In genomic region chr15:100732359-100733055, GRCh38 we compare ENCODE assay signal across 16 cellular contexts.
DNase-seq lines count a peak whose midpoint lies in the region; ATAC-seq and TF ChIP-seq lines count a peak whose summit lies in the region.
"Had no signal": no experiment of that assay in that cellular context is flagged by ENCODE, and none has a peak within 500 bp of the region (broad histone marks: within the 10 kb centered on the region; RNA-seq: fewer than 3 reads in every experiment).

No MANE protein-coding gene starts in this region.

- ATAC-seq in WTC11 (no peak), HG03342 (IDR thresholded peaks at IDR 0.05; ENCODE audit: unreplicated experiment) (no peak)
- ATAC-seq: activated CD4-positive, alpha-beta T cell treated with anti-CD3 and anti-CD28 coated beads for 36 hours had no signal

- peaks cover 10 to 12% of the 10 kb centered on the region in 2 donors for H3K4me1 ChIP-seq in breast epithelium
- H3K4me1 ChIP-seq in esophagus muscularis mucosa = peaks cover 6 to 14% (median 11%) of the 10 kb centered on the region in 4 donors
- H3K4me1 ChIP-seq in OCI-LY7 (ENCODE audit: insufficient read depth, low read length, poor library complexity, severe bottlenecking) = no peaks in the 10 kb centered on the region

- H3K36me3 Mint-ChIP-seq in nephron (ENCODE audit: low read depth) (no peaks in the 10 kb centered on the region), WTC11 (no peaks in the 10 kb centered on the region)
- H3K36me3 Mint-ChIP-seq: activated naive CD8-positive, alpha-beta T cell treated with anti-CD3 and anti-CD28 coated beads for 36 hours had no signal

- CTCF ChIA-PET in WTC11 (lab: Charles Lee) = interaction anchor here (1.3 kb wide), 1 partner anchor 276 kb away, joined by 3 read pairs; no protein-coding TSS in a partner anchor
- CTCF ChIA-PET in OCI-LY7 (lab: Charles Lee; ENCODE audit: unreplicated experiment) = no interaction called here

- no peak for TF ChIP-seq EP300 in esophagus muscularis mucosa (IDR thresholded peaks at IDR 0.05)

- H3K36me3 ChIP-seq in breast epithelium = no peaks in the 10 kb centered on the region
- H3K36me3 ChIP-seq in esophagus muscularis mucosa = no peaks in the 10 kb centered on the region
- H3K36me3 ChIP-seq in OCI-LY7 (ENCODE audit: insufficient read depth, low read length) = no peaks in the 10 kb centered on the region

- intact Hi-C loops in breast epithelium (cut with DNase I; ENCODE audit: low total_unique reads) = no loop called here
- intact Hi-C loops in esophagus muscularis mucosa (cut with DNase I) = no loop called here
- intact Hi-C loops in OCI-LY7 (cut with micrococcal nuclease; ENCODE audit: unreplicated experiment) = no loop called here

- BruUV-seq in OCI-LY7 (replicated peaks; lab: Mats Ljungman, UMichigan) = no TSS peak

- peak; percentile 54 for DNase-seq in AG09309 (ENCODE audit: low read depth)
- peak; percentile 91 for DNase-seq in M059J (ENCODE audit: low read depth)
- DNase-seq in breast epithelium (ENCODE audit: low spot score in 2 of 2) = peak; percentile 51 to 82
- DNase-seq in esophagus muscularis mucosa (ENCODE audit: extremely low spot score) = no peak
- no peak for DNase-seq in WTC11 (ENCODE audit: low spot score)
- no peak for DNase-seq in OCI-LY7 (ENCODE audit: low spot score)
- DNase-seq: activated CD4-positive, alpha-beta T cell treated with anti-CD3 and anti-CD28 coated beads for 36 hours; activated naive CD8-positive, alpha-beta T cell treated with anti-CD3 and anti-CD28 coated beads for 36 hours; activated T-cell treated with anti-CD3 and anti-CD28 coated beads, Interleukin-2, amount 50 U/mL, for 1 hour; left cardiac atrium; NCI-H2081 treated with DMSO at 0.1 percent for 48 hours; NCI-H748 treated with DMSO at 0.1 percent for 48 hours; stimulated activated CD4-positive, alpha-beta T cell treated with anti-CD3 and anti-CD28 coated beads, Interleukin-2, amount 100 ng/mL, for 24 hours had no signal

- H3K4me2 ChIP-seq in OCI-LY7 (ENCODE audit: low read length) = no peak overlapping the region

- no peak overlapping the region for H2AFZ ChIP-seq in OCI-LY7 (ENCODE audit: low read length)

- H3K4me1 Mint-ChIP-seq in nephron (peaks cover 17% of the 10 kb centered on the region), WTC11 (peaks cover 7% of the 10 kb centered on the region)
- H3K4me1 Mint-ChIP-seq: activated CD4-positive, alpha-beta T cell treated with anti-CD3 and anti-CD28 coated beads for 36 hours; activated naive CD8-positive, alpha-beta T cell treated with anti-CD3 and anti-CD28 coated beads for 36 hours had no signal

- no peak for TF ChIP-seq POLR2A in breast epithelium (IDR thresholded peaks at IDR 0.05)
- no peak for TF ChIP-seq POLR2A in esophagus muscularis mucosa (IDR thresholded peaks at IDR 0.05; ENCODE audit: low read depth)

- H3K27ac ChIP-seq in breast epithelium (peak overlapping the region; percentile 87 to 89), esophagus muscularis mucosa (replicated peaks in 1 of 4) (no peak overlapping the region), OCI-LY7 (ENCODE audit: low read depth, low read length, poor library complexity, severe bottlenecking) (no peak overlapping the region)

- H3K79me2 ChIP-seq in OCI-LY7 (ENCODE audit: insufficient read depth, low read depth, low read length) = no peaks in the 10 kb centered on the region

- WGBS in esophagus muscularis mucosa = 83% methylated on average over 7 of the region's 7 CpGs

- H3K9me3 ChIP-seq in breast epithelium (no peaks in the 10 kb centered on the region), esophagus muscularis mucosa (no peaks in the 10 kb centered on the region), OCI-LY7 (ENCODE audit: low read length) (no peaks in the 10 kb centered on the region)

- POLR2A ChIA-PET in WTC11 (lab: Charles Lee) = no interaction called here
- POLR2A ChIA-PET in OCI-LY7 (lab: Charles Lee) = no interaction called here

- no peak for TF ChIP-seq CTCF in AG09309 (IDR thresholded peaks at IDR 0.05; ENCODE audit: control insufficient read depth, insufficient read depth, low read depth, low read length, missing control alignments)
- no peak for TF ChIP-seq CTCF in breast epithelium (IDR thresholded peaks at IDR 0.05)
- no peak for TF ChIP-seq CTCF in nephron (IDR thresholded peaks at IDR 0.05; ENCODE audit: unreplicated experiment in 3 of 3)
- no peak for TF ChIP-seq CTCF in esophagus muscularis mucosa (IDR thresholded peaks at IDR 0.05)
- TF ChIP-seq CTCF in WTC11 (IDR thresholded peaks at IDR 0.05) = no peak
- no peak for TF ChIP-seq CTCF in OCI-LY7 (conservative IDR thresholded peaks at IDR 0.05; ENCODE audit: low read length)

- no peaks in the 10 kb centered on the region for H3K9me3 Mint-ChIP-seq in nephron
- H3K9me3 Mint-ChIP-seq in WTC11 = peaks cover 6% of the 10 kb centered on the region; the same call in 1 of the 2 replicates
- H3K9me3 Mint-ChIP-seq: activated naive CD8-positive, alpha-beta T cell treated with anti-CD3 and anti-CD28 coated beads for 36 hours; T-helper 2 cell treated with Interferon-gamma antibody and Interleukin-4, amounts not matched to agents 5 μg/mL and 100 μg/mL, for 36 hours had no signal

- no peak overlapping the region for H3K4me3 ChIP-seq in AG09309 (ENCODE audit: control insufficient read depth, low read depth, low read length)
- H3K4me3 ChIP-seq in breast epithelium = peak overlapping the region in 1 of 3 donors; percentile 4
- no peak overlapping the region for H3K4me3 ChIP-seq in esophagus muscularis mucosa
- H3K4me3 ChIP-seq in OCI-LY7 (ENCODE audit: low read depth, low read length, poor library complexity, severe bottlenecking) = no peak overlapping the region

- H3K27me3 ChIP-seq in breast epithelium (no peaks in the 10 kb centered on the region), esophagus muscularis mucosa (no peaks in the 10 kb centered on the region)

- H3K27me3 Mint-ChIP-seq in nephron (ENCODE audit: low read depth) (peaks cover 11% of the 10 kb centered on the region), WTC11 (ENCODE audit: low read depth) (no peaks in the 10 kb centered on the region; the same call in 1 of the 2 replicates)

- H4K20me1 ChIP-seq in OCI-LY7 (ENCODE audit: insufficient read depth, low read length) = no peaks in the 10 kb centered on the region

- no peaks in the 10 kb centered on the region for H3K9me2 ChIP-seq in OCI-LY7 (ENCODE audit: insufficient read depth, low read length)

- H3K4me3 Mint-ChIP-seq in nephron = no peak overlapping the region
- H3K4me3 Mint-ChIP-seq in WTC11 = no peak overlapping the region
- H3K4me3 Mint-ChIP-seq: activated CD4-positive, alpha-beta T cell treated with anti-CD3 and anti-CD28 coated beads for 36 hours; activated naive CD8-positive, alpha-beta T cell treated with anti-CD3 and anti-CD28 coated beads for 36 hours; T-helper 2 cell treated with Interferon-gamma antibody and Interleukin-4, amounts not matched to agents 5 μg/mL and 100 μg/mL, for 36 hours had no signal

- H3K27ac Mint-ChIP-seq in nephron (peak overlapping the region in 2 of 3 experiments; percentile 50 to 74), WTC11 (no peak overlapping the region)
- H3K27ac Mint-ChIP-seq: activated CD4-positive, alpha-beta T cell treated with anti-CD3 and anti-CD28 coated beads for 36 hours; activated naive CD8-positive, alpha-beta T cell treated with anti-CD3 and anti-CD28 coated beads for 36 hours; T-helper 2 cell treated with Interferon-gamma antibody and Interleukin-4, amounts not matched to agents 5 μg/mL and 100 μg/mL, for 36 hours had no signal

TF ChIP-seq in WTC11, 78 proteins besides CTCF, POLR2A, EP300 and RAD21 (continues in another document):
- TF ChIP-seq ZNF281 (CRISPR knock-in tag; IDR thresholded peaks at IDR 0.05) (no peak), RORB (CRISPR knock-in tag; IDR thresholded peaks at IDR 0.05) (no peak), MXD4 (CRISPR knock-in tag; IDR thresholded peaks at IDR 0.05; ENCODE audit: borderline replicate concordance) (no peak), FOXK1 (CRISPR knock-in tag; IDR thresholded peaks at IDR 0.05) (no peak), E2F4 (CRISPR knock-in tag; IDR thresholded peaks at IDR 0.05; ENCODE audit: borderline replicate concordance, low read depth) (no peak), NFE2L1 (CRISPR knock-in tag; IDR thresholded peaks at IDR 0.05) (no peak), ELF4 (CRISPR knock-in tag; IDR thresholded peaks at IDR 0.05; ENCODE audit: low read depth) (no peak), IRF1 (CRISPR knock-in tag; IDR thresholded peaks at IDR 0.05) (no peak)

Comparison
In these comparisons a context has a peak if more than half of its experiments do, and no peak if none do; other contexts are left out.
1. DNase-seq: peak in AG09309 (single experiment), M059J (single experiment) and breast epithelium (2 of 2); none in esophagus muscularis mucosa (single experiment), WTC11 (single experiment) and OCI-LY7 (single experiment).
2. H3K27ac ChIP-seq: peak in breast epithelium (2 of 2); none in esophagus muscularis mucosa (0 of 4) and OCI-LY7 (single experiment).